In the genomic region with DNA sequence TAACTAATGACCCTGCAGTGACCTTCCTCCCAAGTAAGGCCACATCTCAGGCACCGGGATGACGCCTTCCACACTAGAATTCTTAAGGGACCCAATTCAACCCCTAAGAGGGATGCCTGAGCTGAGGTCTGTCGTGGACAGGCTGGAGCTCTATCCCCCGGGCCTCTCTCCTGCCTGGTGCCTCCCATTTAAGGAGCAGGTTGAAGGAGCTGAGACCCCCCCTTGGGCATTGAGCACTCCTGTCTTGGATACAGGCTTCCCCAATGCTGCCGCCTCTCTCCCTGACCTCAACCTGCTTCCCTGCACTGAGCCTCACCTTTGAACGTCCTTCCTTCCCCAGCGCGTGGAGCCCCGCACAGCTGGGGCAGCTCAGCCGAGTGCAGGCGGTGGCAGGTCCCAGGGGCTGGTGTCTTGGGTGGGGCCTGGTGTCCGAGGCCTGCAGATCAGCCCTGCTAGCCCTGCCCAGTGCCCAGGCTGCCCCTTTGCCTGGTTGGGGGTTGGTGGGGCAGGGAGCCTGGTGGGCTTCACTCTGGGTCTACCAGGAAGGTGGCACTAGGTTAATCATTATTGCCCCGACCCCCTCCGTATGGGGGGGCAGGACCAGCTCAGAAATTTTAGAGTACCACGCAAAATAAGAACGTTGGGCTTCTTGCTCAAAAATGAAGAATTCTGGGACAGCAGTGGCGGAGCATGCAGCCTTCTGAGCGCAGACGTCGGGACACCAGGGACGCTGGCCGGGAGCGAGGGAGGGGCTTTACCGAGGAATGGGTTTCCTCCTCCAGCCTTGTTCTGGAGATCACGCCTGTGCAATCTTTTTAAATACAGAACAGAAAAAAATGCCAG, we compare ENCODE assay signal across 1 cellular context.
TF ChIP-seq lines count a peak whose summit lies in the region.

No MANE protein-coding gene starts in this region.

TF ChIP-seq in H1, 55 proteins besides CTCF, POLR2A, EP300 and RAD21:
- TF ChIP-seq YY1 (IDR thresholded peaks at IDR 0.05; ENCODE audit: low read depth, low read length): no peak
- no peak for TF ChIP-seq SAP30 (IDR thresholded peaks at IDR 0.05; ENCODE audit: insufficient read depth, insufficient replicate concordance, low read length)
